In the genomic region with DNA sequence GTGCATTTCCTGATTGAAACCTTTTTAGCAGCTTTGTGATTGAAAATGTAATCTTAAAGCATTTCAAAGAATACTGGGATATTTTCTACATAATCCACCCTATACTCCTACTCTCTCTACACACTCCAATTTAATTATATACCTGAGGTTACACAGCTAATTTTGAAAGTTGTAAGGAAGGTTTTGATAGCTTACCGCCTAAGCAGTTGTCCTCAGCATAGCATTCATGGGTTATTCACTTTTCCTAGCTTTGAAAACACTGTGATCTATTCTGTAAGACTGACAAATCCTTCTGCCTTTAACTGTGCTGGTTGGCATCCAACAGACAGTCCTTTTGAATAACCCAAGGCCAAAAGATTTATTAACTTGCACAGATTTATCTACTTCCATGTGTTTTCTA, we compare ENCODE assay signal across 24 cellular contexts.
"Had no signal": no experiment of that assay in that cellular context is flagged by ENCODE, and none has a peak within 500 bp of the region (broad histone marks: within the 10 kb centered on the region; RNA-seq: fewer than 3 reads in every experiment).

No MANE protein-coding gene starts in this region.

- H3K27ac ChIP-seq: brain microvascular endothelial cell, coronary artery, foreskin keratinocyte, gastroesophageal sphincter, heart right ventricle had no signal

- H3K36me3 ChIP-seq: brain microvascular endothelial cell, gastroesophageal sphincter, heart right ventricle had no signal

- H3K27me3 ChIP-seq: brain microvascular endothelial cell, dorsolateral prefrontal cortex, foreskin keratinocyte, gastroesophageal sphincter, heart right ventricle had no signal

- DNase-seq: activated CD4-positive, alpha-beta memory T cell treated with anti-CD3 and anti-CD28 coated beads for 36 hours; activated CD4-positive, alpha-beta T cell treated with anti-CD3 and anti-CD28 coated beads for 36 hours; activated CD4-positive, alpha-beta T cell treated with anti-CD3 and anti-CD28 coated beads, Interleukin-2, amount 10 ng/mL, durations not matched to agents 24 days and 14 days; activated CD4-positive, CD25-positive, alpha-beta regulatory T cell; activated CD4-positive, CD25-positive, alpha-beta regulatory T cell treated with anti-CD3 and anti-CD28 coated beads, Interleukin-2, amount 50 U/mL, for 72 hours; activated CD8-positive, alpha-beta memory T cell treated with anti-CD3 and anti-CD28 coated beads, Interleukin-2, amount 10 ng/mL, durations not matched to agents 7 days and 5 days; activated CD8-positive, alpha-beta memory T cell treated with anti-CD3 and anti-CD28 coated beads, Interleukin-2, amount 50 U/mL, for 4 hours; activated CD8-positive, alpha-beta T cell treated with anti-CD3 and anti-CD28 coated beads, Interleukin-2, amount 10 ng/mL, durations not matched to agents 7 days and 5 days; activated effector memory CD4-positive, alpha-beta T cell treated with Interleukin-2 at 50 U/mL for 16 hours; activated gamma-delta T cell treated with Interleukin-2 at 50 U/mL for 16 hours; activated naive CD4-positive, alpha-beta T cell treated with anti-CD3 and anti-CD28 coated beads, Interleukin-2, amount 50 U/mL, for 16 hours; activated naive CD4-positive, alpha-beta T cell treated with Interleukin-2 at 50 U/mL for 16 hours; activated T-cell treated with anti-CD3 and anti-CD28 coated beads, Interleukin-2, amount 50 U/mL, for 1 hour; amniotic stem cell; anterior cingulate cortex; brain microvascular endothelial cell; dorsolateral prefrontal cortex; effector memory CD4-positive, alpha-beta T cell; endodermal cell; foreskin keratinocyte; heart right ventricle; T-helper 2 cell had no signal

- H3K4me1 ChIP-seq: foreskin keratinocyte had no signal

- H3K4me3 ChIP-seq: coronary artery, dorsolateral prefrontal cortex, gastroesophageal sphincter, heart right ventricle had no signal
